ENCODE assay signal across 18 cellular contexts in genomic region chr19:10862561-10863106, GRCh38. TPM values are rescaled to one million over a fixed set of nuclear protein-coding genes. Genes with fewer than 3 reads are reported as not detected.
DNase-seq lines count a peak whose midpoint lies in the region; ATAC-seq and TF ChIP-seq lines count a peak whose summit lies in the region.
"Had no signal": no experiment of that assay in that cellular context is flagged by ENCODE, and none has a peak within 500 bp of the region (broad histone marks: within the 10 kb centered on the region; RNA-seq: fewer than 3 reads in every experiment).

No MANE protein-coding gene starts in this region.

- peak overlapping the region; percentile 30 for H3K9ac ChIP-seq in adipocyte (ENCODE audit: low read length)

- H3K9me3 ChIP-seq in adipocyte (ENCODE audit: control insufficient read depth, low read length): no peaks in the 10 kb centered on the region
- no peaks in the 10 kb centered on the region for H3K9me3 ChIP-seq in lower lobe of right lung
- H3K9me3 ChIP-seq: sigmoid colon, suprapubic skin had no signal

- no peaks in the 10 kb centered on the region for H3K27me3 ChIP-seq in adipocyte (replicated peaks; ENCODE audit: control insufficient read depth, insufficient read depth, low read length)
- H3K27me3 ChIP-seq in lower lobe of right lung (ENCODE audit: low read depth): no peaks in the 10 kb centered on the region
- H3K27me3 ChIP-seq: sigmoid colon, suprapubic skin had no signal

- H3K27ac ChIP-seq in lower lobe of right lung: peak overlapping the region; percentile 50
- H3K27ac ChIP-seq: sigmoid colon, suprapubic skin had no signal

- H3K27me3 Mint-ChIP-seq in HFFc6 (ENCODE audit: insufficient read depth): no peaks in the 10 kb centered on the region
- H3K27me3 Mint-ChIP-seq: activated CD4-positive, alpha-beta T cell treated with anti-CD3 and anti-CD28 coated beads, Interleukin-2, amount 10 ng/mL, durations not matched to agents 24 days and 14 days had no signal

- H3K36me3 ChIP-seq in adipocyte (ENCODE audit: control insufficient read depth, insufficient read depth, low read length, severe bottlenecking) (no peaks in the 10 kb centered on the region), lower lobe of right lung (no peaks in the 10 kb centered on the region)
- H3K36me3 ChIP-seq: sigmoid colon, suprapubic skin had no signal

- H3K4me3 Mint-ChIP-seq in HFFc6: peak overlapping the region; percentile 73; the same call in 1 of the 2 replicates
- no peak overlapping the region for H3K4me3 Mint-ChIP-seq in stimulated activated effector memory CD8-positive, alpha-beta T cell treated with anti-CD3 and anti-CD28 coated beads, Interleukin-12 subunit alpha, Interleukin-12 subunit beta, amount 100 ng/mL, for 72 hours
- H3K4me3 Mint-ChIP-seq: activated CD4-positive, alpha-beta T cell treated with anti-CD3 and anti-CD28 coated beads, Interleukin-2, amount 10 ng/mL, durations not matched to agents 24 days and 14 days; activated T-cell treated with anti-CD3 and anti-CD28 coated beads, Interleukin-2, amount 50 U/mL, for 4 hours had no signal

- peak overlapping the region; percentile 88 for H3K27ac Mint-ChIP-seq in HFFc6
- peak overlapping the region; percentile 29 for H3K27ac Mint-ChIP-seq in stimulated activated effector memory CD8-positive, alpha-beta T cell treated with anti-CD3 and anti-CD28 coated beads, Interleukin-12 subunit alpha, Interleukin-12 subunit beta, amount 100 ng/mL, for 72 hours

- intact Hi-C loops in lower lobe of right lung (cut with DNase I): no loop called here

- no peaks in the 10 kb centered on the region for H3K36me3 Mint-ChIP-seq in HFFc6 (ENCODE audit: low read depth)
- no peaks in the 10 kb centered on the region for H3K36me3 Mint-ChIP-seq in stimulated activated effector memory CD8-positive, alpha-beta T cell treated with anti-CD3 and anti-CD28 coated beads, Interleukin-12 subunit alpha, Interleukin-12 subunit beta, amount 100 ng/mL, for 72 hours

- no peak for TF ChIP-seq CTCF in HFFc6 (IDR thresholded peaks at IDR 0.05)
- TF ChIP-seq CTCF in lower lobe of right lung (IDR thresholded peaks at IDR 0.05): no peak
- no peak for TF ChIP-seq CTCF in GM10266 (IDR thresholded peaks at IDR 0.05; ENCODE audit: control insufficient read depth, insufficient read depth, low read depth, missing control alignments)

- TF ChIP-seq POLR2A in erythroblast (IDR thresholded peaks at IDR 0.05; ENCODE audit: low read length): no peak

- no peak for ATAC-seq in lower lobe of right lung
- ATAC-seq in stimulated activated effector memory CD8-positive, alpha-beta T cell treated with anti-CD3 and anti-CD28 coated beads, Interleukin-12 subunit alpha, Interleukin-12 subunit beta, amount 100 ng/mL, for 72 hours: no peak
- ATAC-seq: activated T-cell treated with anti-CD3 and anti-CD28 coated beads, Interleukin-2, amount 50 U/mL, for 4 hours had no signal

- H3K9me3 Mint-ChIP-seq in HFFc6: no peaks in the 10 kb centered on the region
- H3K9me3 Mint-ChIP-seq in stimulated activated effector memory CD8-positive, alpha-beta T cell treated with anti-CD3 and anti-CD28 coated beads, Interleukin-12 subunit alpha, Interleukin-12 subunit beta, amount 100 ng/mL, for 72 hours: no peaks in the 10 kb centered on the region
- H3K9me3 Mint-ChIP-seq: activated CD4-positive, alpha-beta T cell treated with anti-CD3 and anti-CD28 coated beads, Interleukin-2, amount 10 ng/mL, durations not matched to agents 24 days and 14 days; activated T-cell treated with anti-CD3 and anti-CD28 coated beads, Interleukin-2, amount 50 U/mL, for 4 hours had no signal

- DNase-seq in HFFc6: no peak
- DNase-seq in adipocyte (ENCODE audit: low read depth): no peak
- DNase-seq in lower lobe of right lung: no peak
- no peak for DNase-seq in stimulated activated effector memory CD8-positive, alpha-beta T cell treated with anti-CD3 and anti-CD28 coated beads, Interleukin-12 subunit alpha, Interleukin-12 subunit beta, amount 100 ng/mL, for 72 hours (ENCODE audit: low spot score in 2 of 2)
- no peak for DNase-seq in GM10266 (ENCODE audit: extremely low spot score)
- no peak for DNase-seq in activated CD4-positive, alpha-beta T cell treated with anti-CD3 and anti-CD28 coated beads for 4 hours
- no peak for DNase-seq in NAMALWA (ENCODE audit: low spot score)
- no peak for DNase-seq in erythroblast (lab: John Stamatoyannopoulos, UW)
- DNase-seq: activated CD4-positive, alpha-beta T cell treated with anti-CD3 and anti-CD28 coated beads, Interleukin-2, amount 10 ng/mL, durations not matched to agents 24 days and 14 days; activated T-cell treated with anti-CD3 and anti-CD28 coated beads, Interleukin-2, amount 50 U/mL, for 4 hours; cerebellar nuclear complex; NCI-H187; NCI-H510A; sigmoid colon; stimulated activated CD4-positive, alpha-beta T cell treated with anti-CD3 and anti-CD28 coated beads, Interleukin-2, amount 100 ng/mL, for 48 hours had no signal

- peaks cover 28% of the 10 kb centered on the region for H3K4me1 Mint-ChIP-seq in HFFc6 (ENCODE audit: low read depth)
- H3K4me1 Mint-ChIP-seq in stimulated activated effector memory CD8-positive, alpha-beta T cell treated with anti-CD3 and anti-CD28 coated beads, Interleukin-12 subunit alpha, Interleukin-12 subunit beta, amount 100 ng/mL, for 72 hours: peaks cover 15% of the 10 kb centered on the region

- H3K4me3 ChIP-seq in adipocyte (ENCODE audit: low read length) (peak overlapping the region; percentile 18), lower lobe of right lung (no peak overlapping the region)
- H3K4me3 ChIP-seq: lung, sigmoid colon, suprapubic skin had no signal

- H3K4me1 ChIP-seq in adipocyte (ENCODE audit: control insufficient read depth, insufficient read depth, low read length) (peaks cover 20% of the 10 kb centered on the region), lower lobe of right lung (peaks cover 16% of the 10 kb centered on the region)

RNA-seq across cellular contexts. Expression of gene CARM1, which starts 8.7 kb away (rescaled TPM):
- total RNA-seq in HFFc6 (2021; fragmentation: NEBNext Ultra II Directional; extraction: Animal tissue kit (Norgen Biotek cat#: 25700)): 10 to 100 TPM; 67.2 to 82.1 (median 76.8) TPM
- total RNA-seq in lower lobe of right lung: 27.5 TPM

RNA-seq across cellular contexts. Expression of gene C19orf38, which starts 14.4 kb away (rescaled TPM):
- total RNA-seq in HFFc6 (2021; fragmentation: NEBNext Ultra II Directional; extraction: Animal tissue kit (Norgen Biotek cat#: 25700)): under 1 TPM in 2 of 6 experiments, not detected in 4; 0.40 to 0.71 TPM
- total RNA-seq in lower lobe of right lung: 11.7 TPM
- total RNA-seq: H1 had no signal

RNA-seq across cellular contexts. Expression of gene TMED1, which starts 26.6 kb away (rescaled TPM):
- total RNA-seq in HFFc6 (2021; fragmentation: NEBNext Ultra II Directional; extraction: Animal tissue kit (Norgen Biotek cat#: 25700)): 10 to 100 TPM; 42.8 to 65.0 (median 48.1) TPM
- 23.5 TPM for total RNA-seq in lower lobe of right lung
